In the genomic region with DNA sequence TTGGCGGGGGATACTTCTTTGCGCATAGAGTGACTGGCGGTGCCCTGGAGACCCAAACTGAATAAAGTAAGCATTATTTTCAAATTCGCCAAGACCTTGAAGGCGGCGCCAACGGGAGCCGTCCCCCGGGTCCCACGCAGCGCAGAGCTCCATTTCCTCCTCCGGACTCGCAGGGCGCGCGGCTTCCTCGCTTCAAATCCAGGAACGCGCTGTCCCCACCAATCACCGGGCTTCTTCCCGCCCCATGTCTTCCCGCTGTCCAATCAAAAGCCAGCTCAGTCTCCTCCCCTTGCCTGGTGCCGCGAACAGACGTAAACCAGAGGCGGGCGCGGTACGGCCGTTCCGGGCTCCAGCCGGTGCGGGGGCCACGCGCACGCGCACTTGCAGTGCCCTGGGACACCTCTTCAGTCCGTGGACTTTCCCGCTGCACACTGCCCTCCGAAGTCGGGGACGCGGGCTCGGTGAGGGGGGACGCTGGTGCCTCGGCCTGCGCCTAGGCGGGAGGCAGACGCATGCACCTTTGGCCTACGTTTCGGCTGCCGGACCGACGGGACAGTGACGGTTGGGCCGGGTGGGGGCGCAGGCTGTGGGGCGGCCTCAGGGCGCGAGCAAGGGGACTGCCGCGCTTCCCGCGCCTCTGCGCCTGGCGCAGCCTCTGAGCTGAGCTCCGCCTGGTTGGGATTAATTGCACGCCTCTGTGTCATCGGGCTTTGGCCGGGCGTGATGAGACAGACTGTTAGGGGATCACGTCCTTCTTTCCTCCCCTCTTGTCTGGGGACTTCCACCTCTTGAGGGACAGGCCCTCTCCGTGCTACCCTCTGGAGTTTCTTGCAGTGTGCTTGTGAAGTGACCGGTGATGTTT, we compare ENCODE assay signal across 8 cellular contexts. TPM values are rescaled to one million over a fixed set of nuclear protein-coding genes. Genes with fewer than 3 reads are reported as not detected.
DNase-seq lines count a peak whose midpoint lies in the region; ATAC-seq and TF ChIP-seq lines count a peak whose summit lies in the region.

A gene with protein sequence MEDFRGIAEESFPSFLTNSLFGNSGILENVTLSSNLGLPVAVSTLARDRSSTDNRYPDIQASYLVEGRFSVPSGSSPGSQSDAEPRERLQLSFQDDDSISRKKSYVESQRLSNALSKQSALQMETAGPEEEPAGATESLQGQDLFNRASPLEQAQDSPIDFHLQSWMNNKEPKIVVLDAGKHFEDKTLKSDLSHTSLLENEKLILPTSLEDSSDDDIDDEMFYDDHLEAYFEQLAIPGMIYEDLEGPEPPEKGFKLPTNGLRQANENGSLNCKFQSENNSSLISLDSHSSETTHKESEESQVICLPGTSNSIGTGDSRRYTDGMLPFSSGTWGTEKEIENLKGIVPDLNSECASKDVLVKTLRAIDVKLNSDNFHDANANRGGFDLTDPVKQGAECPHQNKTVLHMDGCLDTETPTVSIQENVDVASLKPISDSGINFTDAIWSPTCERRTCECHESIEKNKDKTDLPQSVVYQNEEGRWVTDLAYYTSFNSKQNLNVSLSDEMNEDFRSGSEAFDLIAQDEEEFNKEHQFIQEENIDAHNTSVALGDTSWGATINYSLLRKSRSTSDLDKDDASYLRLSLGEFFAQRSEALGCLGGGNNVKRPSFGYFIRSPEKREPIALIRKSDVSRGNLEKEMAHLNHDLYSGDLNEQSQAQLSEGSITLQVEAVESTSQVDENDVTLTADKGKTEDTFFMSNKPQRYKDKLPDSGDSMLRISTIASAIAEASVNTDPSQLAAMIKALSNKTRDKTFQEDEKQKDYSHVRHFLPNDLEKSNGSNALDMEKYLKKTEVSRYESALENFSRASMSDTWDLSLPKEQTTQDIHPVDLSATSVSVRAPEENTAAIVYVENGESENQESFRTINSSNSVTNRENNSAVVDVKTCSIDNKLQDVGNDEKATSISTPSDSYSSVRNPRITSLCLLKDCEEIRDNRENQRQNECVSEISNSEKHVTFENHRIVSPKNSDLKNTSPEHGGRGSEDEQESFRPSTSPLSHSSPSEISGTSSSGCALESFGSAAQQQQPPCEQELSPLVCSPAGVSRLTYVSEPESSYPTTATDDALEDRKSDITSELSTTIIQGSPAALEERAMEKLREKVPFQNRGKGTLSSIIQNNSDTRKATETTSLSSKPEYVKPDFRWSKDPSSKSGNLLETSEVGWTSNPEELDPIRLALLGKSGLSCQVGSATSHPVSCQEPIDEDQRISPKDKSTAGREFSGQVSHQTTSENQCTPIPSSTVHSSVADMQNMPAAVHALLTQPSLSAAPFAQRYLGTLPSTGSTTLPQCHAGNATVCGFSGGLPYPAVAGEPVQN (N-terminal part only) (plus strand): TSS at position 386 of the 862 bp plus-strand sequence. CDS start 8,063 bp downstream, outside the sequence.

- no peaks in the 10 kb centered on the region for H3K36me3 Mint-ChIP-seq in activated naive CD8-positive, alpha-beta T cell

- peak; percentile 92 for TF ChIP-seq POLR2A in GM10847 (IDR thresholded peaks at IDR 0.05; ENCODE audit: extremely low read depth, insufficient read length)

- H3K79me2 ChIP-seq in osteoblast (ENCODE audit: insufficient read depth, low read length): peaks cover 43% of the 10 kb centered on the region

- peaks cover 10% of the 10 kb centered on the region for H4K20me1 ChIP-seq in osteoblast (ENCODE audit: insufficient read depth, low read length)

- peaks cover 16% of the 10 kb centered on the region for H3K4me1 Mint-ChIP-seq in activated naive CD8-positive, alpha-beta T cell (ENCODE audit: low read depth)

- H3K4me3 ChIP-seq in osteoblast (ENCODE audit: insufficient read depth, low read length): peak within 1 kb of the TSS; percentile 89
- H3K4me3 ChIP-seq in thoracic aorta: peak within 1 kb of the TSS; percentile 91

- H3K27ac ChIP-seq in osteoblast (ENCODE audit: low read depth, low read length) (peak within 1 kb of the TSS; percentile 81), thoracic aorta (peak within 1 kb of the TSS; percentile 69 to 82)

- peak; percentile 86 for ATAC-seq in HG02623 (IDR thresholded peaks at IDR 0.05; ENCODE audit: unreplicated experiment)
- ATAC-seq in thoracic aorta (ENCODE audit: insufficient number of reproducible peaks, low FRiP score, low read depth): peak; percentile 100

- H3K9me3 ChIP-seq in osteoblast (ENCODE audit: low read depth, low read length) (no peaks in the 10 kb centered on the region), thoracic aorta (no peaks in the 10 kb centered on the region)

- H3K4me1 ChIP-seq in osteoblast (ENCODE audit: insufficient read depth, low read length): peaks cover 19% of the 10 kb centered on the region
- peaks cover 10 to 16% of the 10 kb centered on the region in 2 donors for H3K4me1 ChIP-seq in thoracic aorta (ENCODE audit: control insufficient read depth in 1 of 2, low read depth in 2 of 2)

- H3K27me3 Mint-ChIP-seq in activated naive CD8-positive, alpha-beta T cell: no peaks in the 10 kb centered on the region

- H3K36me3 ChIP-seq in osteoblast (ENCODE audit: insufficient read depth, low read length) (no peaks in the 10 kb centered on the region), thoracic aorta (no peaks in the 10 kb centered on the region)

- no peak for TF ChIP-seq CTCF in osteoblast (IDR thresholded peaks at IDR 0.05; ENCODE audit: extremely low read depth, low read depth, low read length)
- no peak for TF ChIP-seq CTCF in thoracic aorta (IDR thresholded peaks at IDR 0.05)

- H3K9me3 Mint-ChIP-seq in activated naive CD8-positive, alpha-beta T cell (ENCODE audit: low read depth): no peaks in the 10 kb centered on the region

- H3K4me3 Mint-ChIP-seq in activated naive CD8-positive, alpha-beta T cell: peak within 1 kb of the TSS; percentile 98

- DNase-seq in NCI-H1105 (lab: John Stamatoyannopoulos, UW) (peak; percentile 98), SKM-1 treated with dmso at 0.1 percent for 144 hours (lab: John Stamatoyannopoulos, UW; ENCODE audit: unreplicated experiment) (peak; percentile 99), glomerular visceral epithelial cell (ENCODE audit: extremely low spot score) (peak; percentile 99), osteoblast (ENCODE audit: insufficient read length, low spot score, missing footprints) (peak; percentile 97), thoracic aorta (ENCODE audit: low spot score) (peak; percentile 94)

- H3K27ac Mint-ChIP-seq in activated naive CD8-positive, alpha-beta T cell: peak within 1 kb of the TSS; percentile 96

- no peaks in the 10 kb centered on the region for H3K27me3 ChIP-seq in osteoblast (ENCODE audit: insufficient read depth, low read length)
- no peaks in the 10 kb centered on the region for H3K27me3 ChIP-seq in thoracic aorta (replicated peaks; ENCODE audit: insufficient read depth)

- peak within 1 kb of the TSS; percentile 87 for H2AFZ ChIP-seq in osteoblast (ENCODE audit: low read length)

- H3K4me2 ChIP-seq in osteoblast (ENCODE audit: insufficient read depth, low read length): peak within 1 kb of the TSS; percentile 98

RNA-seq across cellular contexts. Expression of the gene that starts here (rescaled TPM):
- 29.7 and 29.8 TPM in 2 replicates for total RNA-seq in osteoblast
- total RNA-seq in thoracic aorta: 10 to 100 TPM; 20.1 to 27.2 TPM

Comparison
In these comparisons a context has a peak if more than half of its experiments do, and no peak if none do; other contexts are left out.
1. Peak in every context shown above with its lines: DNase-seq, ATAC-seq, H3K4me3 ChIP-seq and H3K27ac ChIP-seq.